13 cellular contexts compared by ENCODE assay signal in the genomic region with DNA sequence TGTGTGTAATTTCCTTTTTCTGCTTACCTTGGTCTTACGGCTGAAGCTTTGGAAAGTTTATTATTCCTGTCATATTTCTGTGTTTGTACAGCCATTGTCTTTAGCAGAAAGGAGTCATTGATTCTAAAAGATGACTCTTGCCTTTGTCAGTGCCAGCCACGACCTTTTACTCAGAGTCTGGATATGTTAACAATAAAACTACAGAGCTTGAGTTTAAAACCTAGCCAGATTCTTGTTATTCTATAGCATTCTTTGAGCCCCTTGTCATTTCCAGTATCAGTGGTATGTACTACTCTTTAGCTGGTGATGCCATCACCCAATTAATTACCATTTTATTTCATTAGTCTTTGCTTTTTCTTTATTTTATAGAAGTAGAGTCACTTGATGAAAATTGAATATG.
DNase-seq lines count a peak whose midpoint lies in the region; TF ChIP-seq lines count a peak whose summit lies in the region.
"Had no signal": no experiment of that assay in that cellular context is flagged by ENCODE, and none has a peak within 500 bp of the region (broad histone marks: within the 10 kb centered on the region; RNA-seq: fewer than 3 reads in every experiment).

No MANE protein-coding gene starts in this region.

- no peaks in the 10 kb centered on the region for H3K9me3 ChIP-seq in mammary epithelial cell (replicated peaks; ENCODE audit: insufficient read depth, low read length)

- H3K4me2 ChIP-seq in mammary epithelial cell (ENCODE audit: insufficient read depth, low read depth, low read length): peak overlapping the region; percentile 75

- H3K27ac ChIP-seq in mammary epithelial cell (ENCODE audit: insufficient read depth, low read depth, low read length) (peak overlapping the region; percentile 97), layer of hippocampus (ENCODE audit: low read depth, low read length) (peak overlapping the region; percentile 84)
- H3K27ac ChIP-seq: HL-60 had no signal

- DNase-seq in AG08396 (ENCODE audit: low spot score): peak; percentile 26
- peak; percentile 74 for DNase-seq in M059J (ENCODE audit: low read depth)
- peak; percentile 94 for DNase-seq in mammary epithelial cell
- no peak for DNase-seq in immature natural killer cell
- no peak for DNase-seq in activated naive CD4-positive, alpha-beta T cell (lab: John Stamatoyannopoulos, UW)
- DNase-seq in H7: no peak
- no peak for DNase-seq in RPMI8226
- DNase-seq: activated naive CD4-positive, alpha-beta T cell treated with Interleukin-2 at 50 U/mL for 16 hours; NCI-H1930 had no signal

- peaks cover 78% of the 10 kb centered on the region for H3K79me2 ChIP-seq in mammary epithelial cell (ENCODE audit: insufficient read depth, low read length)

- no peak overlapping the region for H3K4me3 Mint-ChIP-seq in immature natural killer cell
- H3K4me3 Mint-ChIP-seq: CD14-positive monocyte had no signal

- H2AFZ ChIP-seq in mammary epithelial cell (ENCODE audit: low read depth, low read length): no peak overlapping the region

- WGBS in mammary epithelial cell (ENCODE audit: low coverage, missing lambda C conversion rate): 3% methylated on average over 2 of the region's 2 CpGs

- dilution Hi-C loops in mammary epithelial cell (cut with HindIII; ENCODE audit: low sequenced_read_pairs): no loop called here

- BruUV-seq in mammary epithelial cell (replicated peaks; lab: Mats Ljungman, UMichigan): no TSS peak

- H3K27me3 ChIP-seq in mammary epithelial cell (ENCODE audit: insufficient read depth, low read length) (no peaks in the 10 kb centered on the region), layer of hippocampus (ENCODE audit: control insufficient read depth, insufficient read depth, low read length) (no peaks in the 10 kb centered on the region), H7 (ENCODE audit: control insufficient read depth, insufficient read depth, low read length) (no peaks in the 10 kb centered on the region)

- in situ Hi-C loops in mammary epithelial cell (cut with MboI; ENCODE audit: low sequenced_read_pairs in 2 of 2): no loop called here

- H3K36me3 ChIP-seq in mammary epithelial cell (ENCODE audit: insufficient read depth, low read length) (no peaks in the 10 kb centered on the region), H7 (replicated peaks; ENCODE audit: control insufficient read depth, insufficient read depth, low read length) (no peaks in the 10 kb centered on the region)

- H3K9ac ChIP-seq in mammary epithelial cell (ENCODE audit: insufficient read depth, low read length): peak overlapping the region; percentile 63

- no peak overlapping the region for H3K4me3 ChIP-seq in mammary epithelial cell (replicated peaks in 1 of 3; ENCODE audit: insufficient read depth in 1 of 3, low read depth in 2 of 3, low read length in 3 of 3)
- no peak overlapping the region for H3K4me3 ChIP-seq in H7 (ENCODE audit: insufficient read depth, low read depth, low read length)
- H3K4me3 ChIP-seq: lung had no signal

- peaks cover 37 to 69% of the 10 kb centered on the region in 2 donors for H3K4me1 Mint-ChIP-seq in immature natural killer cell

- H3K27me3 Mint-ChIP-seq in immature natural killer cell (ENCODE audit: low read depth in 3 of 3): no peaks in the 10 kb centered on the region

- H3K27ac Mint-ChIP-seq in immature natural killer cell: no peak overlapping the region
- H3K27ac Mint-ChIP-seq: CD14-positive monocyte had no signal

- no peak for TF ChIP-seq CTCF in mammary epithelial cell (conservative IDR thresholded peaks at IDR 0.05 in 1 of 2, IDR thresholded peaks at IDR 0.05 in 1 of 2; ENCODE audit: extremely low read depth in 1 of 2, insufficient read depth in 1 of 2, low read depth in 1 of 2, low read length in 2 of 2)

- no peaks in the 10 kb centered on the region for H3K36me3 Mint-ChIP-seq in immature natural killer cell

- intact Hi-C loops in mammary epithelial cell (cut with micrococcal nuclease): no loop called here

- peaks cover 44% of the 10 kb centered on the region for H3K4me1 ChIP-seq in mammary epithelial cell (ENCODE audit: insufficient read depth, low read length)

- CTCF ChIA-PET in mammary epithelial cell (lab: Charles Lee; ENCODE audit: low non-redundant PET): interaction anchor here (0.6 to 1.1 kb wide), 2 partner anchors 86 to 815 kb away, joined by 3 to 8 read pairs; no protein-coding TSS in a partner anchor

- no peaks in the 10 kb centered on the region for H3K9me3 Mint-ChIP-seq in immature natural killer cell
- H3K9me3 Mint-ChIP-seq: CD14-positive monocyte had no signal

- no peaks in the 10 kb centered on the region for H4K20me1 ChIP-seq in mammary epithelial cell (ENCODE audit: insufficient read depth, low read length)

Comparison
In these comparisons a context has a peak if more than half of its experiments do, and no peak if none do; other contexts are left out.
1. DNase-seq: peak in AG08396 (single experiment), M059J (single experiment) and mammary epithelial cell (single experiment); none in immature natural killer cell (0 of 3), activated naive CD4-positive, alpha-beta T cell (0 of 4), H7 (single experiment) and RPMI8226 (single experiment).